Comparison of ENCODE assay signal across 25 cellular contexts in genomic region chr7:35781767-35782515, GRCh38.
"Had no signal": no experiment of that assay in that cellular context is flagged by ENCODE, and none has a peak within 500 bp of the region (broad histone marks: within the 10 kb centered on the region; RNA-seq: fewer than 3 reads in every experiment).

No MANE protein-coding gene starts in this region.

- H3K9me3 ChIP-seq: ascending aorta, pancreas, prostate gland, tibial artery, upper lobe of right lung had no signal

- ATAC-seq: activated CD4-positive, alpha-beta T cell treated with anti-CD3 and anti-CD28 coated beads for 36 hours; activated naive CD4-positive, alpha-beta T cell treated with anti-CD3 and anti-CD28 coated beads, Interleukin-2, amount 50 U/mL, for 72 hours; activated T-cell treated with anti-CD3 and anti-CD28 coated beads, Interleukin-2, amount 50 U/mL, for 72 hours; left lobe of liver; pancreas; stimulated activated naive CD8-positive, alpha-beta T cell treated with anti-CD3 and anti-CD28 coated beads, Interleukin-15, Interleukin-2, amounts not matched to agents 100 U/mL and 50 U/mL, for 24 hours; upper lobe of right lung had no signal

- DNase-seq: activated CD4-positive, alpha-beta T cell treated with anti-CD3 and anti-CD28 coated beads for 36 hours; activated CD4-positive, alpha-beta T cell treated with anti-CD3 and anti-CD28 coated beads, Interleukin-2, amount 50 U/mL, for 4 hours; activated CD4-positive, CD25-positive, alpha-beta regulatory T cell; activated naive CD4-positive, alpha-beta T cell; activated T-cell treated with anti-CD3 and anti-CD28 coated beads for 4 hours; activated T-cell treated with anti-CD3 and anti-CD28 coated beads, Interleukin-2, amount 50 U/mL, for 72 hours; cortex of kidney; immature natural killer cell; naive B cell; pancreas; retina; stimulated activated CD4-positive, alpha-beta T cell treated with anti-CD3 and anti-CD28 coated beads, Interleukin-12 subunit alpha, Interleukin-12 subunit beta, amount 100 ng/mL, for 4 hours; stimulated activated CD4-positive, alpha-beta T cell treated with anti-CD3 and anti-CD28 coated beads, Interleukin-4, amount 100 ng/mL, for 1 hour; stimulated activated naive CD8-positive, alpha-beta T cell treated with anti-CD3 and anti-CD28 coated beads, Interleukin-15, Interleukin-2, amounts not matched to agents 100 U/mL and 50 U/mL, for 24 hours; T-helper 1 cell; tibial artery; upper lobe of right lung had no signal

- H3K4me3 ChIP-seq: ascending aorta, cardiac muscle cell, pancreas, prostate gland, skin epidermis, tibial artery, upper lobe of right lung had no signal

- H3K4me1 Mint-ChIP-seq: activated CD4-positive, alpha-beta T cell treated with anti-CD3 and anti-CD28 coated beads for 36 hours; brain; immature natural killer cell; mesothelial cell of epicardium; naive B cell had no signal

- H3K27me3 ChIP-seq: ascending aorta, cardiac muscle cell, pancreas, tibial artery, upper lobe of right lung had no signal

- H3K27ac ChIP-seq: ascending aorta, cardiac muscle cell, pancreas, prostate gland, skin epidermis, tibial artery, upper lobe of right lung had no signal

- H3K9me3 Mint-ChIP-seq: activated naive CD4-positive, alpha-beta T cell treated with anti-CD3 and anti-CD28 coated beads, Interleukin-2, amount 50 U/mL, for 72 hours; activated T-cell treated with anti-CD3 and anti-CD28 coated beads, Interleukin-2, amount 50 U/mL, for 72 hours; immature natural killer cell; mesothelial cell of epicardium had no signal

- H3K27me3 Mint-ChIP-seq: activated CD4-positive, alpha-beta T cell treated with anti-CD3 and anti-CD28 coated beads for 36 hours; brain; naive B cell had no signal

- H3K27ac Mint-ChIP-seq: activated CD4-positive, alpha-beta T cell treated with anti-CD3 and anti-CD28 coated beads for 36 hours; activated naive CD4-positive, alpha-beta T cell treated with anti-CD3 and anti-CD28 coated beads, Interleukin-2, amount 50 U/mL, for 72 hours; activated T-cell treated with anti-CD3 and anti-CD28 coated beads, Interleukin-2, amount 50 U/mL, for 72 hours; brain; immature natural killer cell; mesothelial cell of epicardium; naive B cell had no signal

- H3K36me3 Mint-ChIP-seq: activated naive CD4-positive, alpha-beta T cell treated with anti-CD3 and anti-CD28 coated beads, Interleukin-2, amount 50 U/mL, for 72 hours; immature natural killer cell; mesothelial cell of epicardium; naive B cell had no signal

- H3K4me3 Mint-ChIP-seq: activated CD4-positive, alpha-beta T cell treated with anti-CD3 and anti-CD28 coated beads for 36 hours; activated T-cell treated with anti-CD3 and anti-CD28 coated beads, Interleukin-2, amount 50 U/mL, for 72 hours; brain; immature natural killer cell; mesothelial cell of epicardium; naive B cell had no signal

- H3K4me1 ChIP-seq: ascending aorta, pancreas, prostate gland, upper lobe of right lung had no signal

- H3K36me3 ChIP-seq: ascending aorta, cardiac muscle cell, pancreas, prostate gland, tibial artery, upper lobe of right lung had no signal
